In genomic region chr16:11743308-11744074, GRCh38 we compare ENCODE assay signal across 8 cellular contexts. TPM values are rescaled to one million over a fixed set of nuclear protein-coding genes. Genes with fewer than 3 reads are reported as not detected.
A peak's percentile ranks its signal among the peaks of the same experiment; 100 is the strongest.
DNase-seq lines count a peak whose midpoint lies in the region; ATAC-seq and TF ChIP-seq lines count a peak whose summit lies in the region.

No MANE protein-coding gene starts in this region.

- POLR2A ChIA-PET in CD8-positive, alpha-beta T cell (lab: Charles Lee), result interaction anchor here (0.6 to 3.5 kb wide), 7 partner anchors 10 to 53 kb away, joined by 3 to 36 read pairs (median 5); partner anchors contain the start of gene ZC3H7A

- CTCF ChIA-PET in CD8-positive, alpha-beta T cell (lab: Charles Lee), result interaction anchor here (0.6 to 2.1 kb wide), 8 partner anchors 43 to 348 kb away, joined by 3 to 10 read pairs (median 4); partner anchors contain the start of gene ZC3H7A

- H3K4me1 Mint-ChIP-seq in CD8-positive, alpha-beta T cell (ENCODE audit: low read depth), result peaks cover 42% of the 10 kb centered on the region
- H3K4me1 Mint-ChIP-seq in HFFc6 (ENCODE audit: low read depth), result peaks cover 43% of the 10 kb centered on the region
- H3K4me1 Mint-ChIP-seq in T-helper 17 cell, result peaks cover 36% of the 10 kb centered on the region
- peaks cover 37 to 43% of the 10 kb centered on the region in 2 donors for H3K4me1 Mint-ChIP-seq in effector memory CD8-positive, alpha-beta T cell (ENCODE audit: low read depth in 2 of 2)

- peaks cover 9% of the 10 kb centered on the region for H3K36me3 Mint-ChIP-seq in CD8-positive, alpha-beta T cell
- peaks cover 33% of the 10 kb centered on the region for H3K36me3 Mint-ChIP-seq in HFFc6 (ENCODE audit: low read depth)
- H3K36me3 Mint-ChIP-seq in T-helper 17 cell (ENCODE audit: low read depth), result no peaks in the 10 kb centered on the region
- H3K36me3 Mint-ChIP-seq in effector memory CD8-positive, alpha-beta T cell (ENCODE audit: insufficient read depth), result peaks cover 30% of the 10 kb centered on the region

- peak overlapping the region; percentile 98 for H3K27ac Mint-ChIP-seq in CD8-positive, alpha-beta T cell
- H3K27ac Mint-ChIP-seq in HFFc6, result peak overlapping the region; percentile 96
- H3K27ac Mint-ChIP-seq in T-helper 17 cell, result peak overlapping the region; percentile 98
- peak overlapping the region; percentile 92 to 97 for H3K27ac Mint-ChIP-seq in effector memory CD8-positive, alpha-beta T cell

- H3K36me3 ChIP-seq in CD8-positive, alpha-beta T cell (ENCODE audit: insufficient read depth, low read length), result no peaks in the 10 kb centered on the region
- H3K36me3 ChIP-seq in muscle layer of colon (ENCODE audit: insufficient read depth, low read length), result peaks cover 6% of the 10 kb centered on the region
- H3K36me3 ChIP-seq in upper lobe of right lung, result peaks cover 8% of the 10 kb centered on the region

- no peaks in the 10 kb centered on the region for H3K9me3 Mint-ChIP-seq in CD8-positive, alpha-beta T cell
- no peaks in the 10 kb centered on the region for H3K9me3 Mint-ChIP-seq in HFFc6
- H3K9me3 Mint-ChIP-seq in effector memory CD8-positive, alpha-beta T cell, result no peaks in the 10 kb centered on the region

- H3K4me3 ChIP-seq in CD8-positive, alpha-beta T cell (ENCODE audit: low read depth, low read length), result peak overlapping the region; percentile 63
- H3K4me3 ChIP-seq in muscle layer of colon (ENCODE audit: low read depth in 1 of 2, low read length in 2 of 2) (peak overlapping the region; percentile 38 to 60), upper lobe of right lung (peak overlapping the region; percentile 82)

- peak overlapping the region; percentile 39 for H3K9ac ChIP-seq in muscle layer of colon (ENCODE audit: low read length)

- no peaks in the 10 kb centered on the region for H3K27me3 Mint-ChIP-seq in CD8-positive, alpha-beta T cell (ENCODE audit: low read depth)
- H3K27me3 Mint-ChIP-seq in HFFc6 (ENCODE audit: insufficient read depth) (peaks cover 2% of the 10 kb centered on the region; the same call in 1 of the 2 replicates), T-helper 17 cell (no peaks in the 10 kb centered on the region)
- no peaks in the 10 kb centered on the region for H3K27me3 Mint-ChIP-seq in effector memory CD8-positive, alpha-beta T cell

- H3K27me3 ChIP-seq in CD8-positive, alpha-beta T cell (ENCODE audit: insufficient read depth, low read length), result no peaks in the 10 kb centered on the region
- H3K27me3 ChIP-seq in muscle layer of colon (ENCODE audit: control insufficient read depth in 1 of 2, insufficient read depth in 2 of 2, low read length in 2 of 2) (no peaks in the 10 kb centered on the region), upper lobe of right lung (no peaks in the 10 kb centered on the region)

- no peak for TF ChIP-seq CTCF in CD8-positive, alpha-beta T cell (IDR thresholded peaks at IDR 0.05)
- TF ChIP-seq CTCF in HFFc6 (IDR thresholded peaks at IDR 0.05), result no peak
- TF ChIP-seq CTCF in upper lobe of right lung (IDR thresholded peaks at IDR 0.05), result no peak

- peak overlapping the region; percentile 79 for H3K27ac ChIP-seq in CD8-positive, alpha-beta T cell (ENCODE audit: low read depth, low read length)
- H3K27ac ChIP-seq in muscle layer of colon (ENCODE audit: low read depth, low read length), result peak overlapping the region; percentile 87
- H3K27ac ChIP-seq in upper lobe of right lung, result peak overlapping the region; percentile 95

- peaks cover 26% of the 10 kb centered on the region for H3K4me1 ChIP-seq in CD8-positive, alpha-beta T cell (ENCODE audit: insufficient read depth, low read length)
- H3K4me1 ChIP-seq in muscle layer of colon (ENCODE audit: insufficient read depth, low read length) (peaks cover 31% of the 10 kb centered on the region), upper lobe of right lung (peaks cover 35% of the 10 kb centered on the region)

- peak overlapping the region; percentile 93 for H3K4me3 Mint-ChIP-seq in CD8-positive, alpha-beta T cell
- peak overlapping the region; percentile 88 for H3K4me3 Mint-ChIP-seq in HFFc6
- H3K4me3 Mint-ChIP-seq in T-helper 17 cell, result peak overlapping the region; percentile 87
- H3K4me3 Mint-ChIP-seq in effector memory CD8-positive, alpha-beta T cell, result peak overlapping the region; percentile 95 to 97

- intact Hi-C loops in CD8-positive, alpha-beta T cell (cut with DNase I, micrococcal nuclease), result loop anchor here (1.0 to 5.0 kb wide), 7 partner anchors 39 to 1059 kb away; partner anchors contain the start of genes SNN (in 2 of the 2), CPPED1 (in 1 of the 2), GSPT1 (in 1 of the 2) and RSL1D1 (in 1 of the 2)
- intact Hi-C loops in upper lobe of right lung (cut with DNase I), result no loop called here

- DNase-seq in CD8-positive, alpha-beta T cell, result peak in 3 of 7 experiments; percentile 19 to 37 (median 23)
- DNase-seq in HFFc6 (peak; percentile 25), T-helper 17 cell (no peak), upper lobe of right lung (peak; percentile 77), NCI-H446 treated with DMSO at 0.1 percent for 48 hours (lab: John Stamatoyannopoulos, UW) (no peak), NCI-H1048 (lab: John Stamatoyannopoulos, UW) (no peak)
- peak; percentile 10 to 25 (median 13) for DNase-seq in effector memory CD8-positive, alpha-beta T cell

- no peaks in the 10 kb centered on the region for H3K9me3 ChIP-seq in CD8-positive, alpha-beta T cell (ENCODE audit: low read length)
- H3K9me3 ChIP-seq in T-helper 17 cell (ENCODE audit: control insufficient read depth, low read length, poor library complexity, severe bottlenecking) (no peaks in the 10 kb centered on the region), muscle layer of colon (ENCODE audit: low read length) (no peaks in the 10 kb centered on the region), upper lobe of right lung (no peaks in the 10 kb centered on the region)

- no peak for ATAC-seq in CD8-positive, alpha-beta T cell
- ATAC-seq in T-helper 17 cell, result no peak
- ATAC-seq in effector memory CD8-positive, alpha-beta T cell (replicated peaks), result peak; percentile 3
- ATAC-seq in upper lobe of right lung, result peak; percentile 39

RNA-seq across cellular contexts. Expression of gene TXNDC11, which starts 0.8 kb away (rescaled TPM):
- total RNA-seq in CD8-positive, alpha-beta T cell, result 100 to 1,000 TPM; 118 to 130 TPM
- 10 to 100 TPM; 38.8 to 49.0 (median 44.4) TPM for total RNA-seq in HFFc6 (2021; fragmentation: NEBNext Ultra II Directional; extraction: Animal tissue kit (Norgen Biotek cat#: 25700))
- 100 to 1,000 TPM in 1 of 2 donors, 10 to 100 TPM in 1; 87.5 to 103 TPM for total RNA-seq in T-helper 17 cell
- 99.2 TPM for total RNA-seq in upper lobe of right lung

RNA-seq across cellular contexts. Expression of gene ZC3H7A, which starts 53.6 kb away (rescaled TPM):
- 100 to 1,000 TPM; 105 to 106 TPM for total RNA-seq in CD8-positive, alpha-beta T cell
- 10 to 100 TPM; 56.5 to 73.0 (median 63.5) TPM for total RNA-seq in HFFc6 (2021; fragmentation: NEBNext Ultra II Directional; extraction: Animal tissue kit (Norgen Biotek cat#: 25700))
- 100 to 1,000 TPM; 111 to 117 TPM for total RNA-seq in T-helper 17 cell
- total RNA-seq in upper lobe of right lung, result 71.2 TPM

Comparison
In these comparisons a context has a peak if more than half of its experiments do, and no peak if none do; other contexts are left out.
1. ATAC-seq: peak in effector memory CD8-positive, alpha-beta T cell (single experiment) and upper lobe of right lung (single experiment); none in CD8-positive, alpha-beta T cell (single experiment) and T-helper 17 cell (single experiment).
2. DNase-seq: peak in HFFc6 (single experiment), effector memory CD8-positive, alpha-beta T cell (3 of 3) and upper lobe of right lung (single experiment); none in T-helper 17 cell (0 of 3), NCI-H446 treated with DMSO at 0.1 percent for 48 hours (single experiment) and NCI-H1048 (single experiment).
3. Peak in every context shown above with its lines, with median percentiles within 50 percentile points of each other: H3K27ac ChIP-seq, H3K4me3 ChIP-seq, H3K27ac Mint-ChIP-seq and H3K4me3 Mint-ChIP-seq.